9 cellular contexts compared by ENCODE assay signal in the genomic region with DNA sequence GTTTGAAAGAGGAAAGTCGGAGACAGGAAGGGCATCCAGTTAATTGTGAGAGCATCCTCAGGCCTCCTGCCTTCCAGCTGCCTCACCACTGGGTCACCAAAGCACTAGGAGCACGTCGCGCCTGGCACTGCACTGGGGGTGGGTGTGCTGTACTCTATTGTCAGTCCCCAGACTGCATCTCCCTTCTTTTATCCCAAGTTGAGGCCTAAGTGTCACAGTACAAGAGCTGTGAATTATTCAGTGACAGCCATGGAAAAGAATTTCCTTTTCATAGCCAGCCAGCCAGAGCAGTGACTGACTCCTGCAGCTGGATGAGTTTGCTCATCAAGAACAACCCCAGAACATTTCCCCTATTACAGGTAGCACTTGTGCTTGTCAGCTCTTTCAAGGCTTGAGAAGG.
DNase-seq lines count a peak whose midpoint lies in the region; ATAC-seq and TF ChIP-seq lines count a peak whose summit lies in the region.
"Had no signal": no experiment of that assay in that cellular context is flagged by ENCODE, and none has a peak within 500 bp of the region (broad histone marks: within the 10 kb centered on the region; RNA-seq: fewer than 3 reads in every experiment).

No MANE protein-coding gene starts in this region.

- H3K27me3 ChIP-seq in WERI-Rb-1 (ENCODE audit: insufficient read depth, low read depth, severe bottlenecking): no peaks in the 10 kb centered on the region

- H3K9me3 ChIP-seq in WERI-Rb-1 (ENCODE audit: severe bottlenecking): no peaks in the 10 kb centered on the region

- peak overlapping the region; percentile 66 for H3K27ac ChIP-seq in WERI-Rb-1

- ATAC-seq in HG02870 (IDR thresholded peaks at IDR 0.05; ENCODE audit: unreplicated experiment) (no peak), GM18505 (IDR thresholded peaks at IDR 0.05; ENCODE audit: unreplicated experiment) (no peak)

- DNase-seq in EH (ENCODE audit: low read depth): peak; percentile 70
- no peak for DNase-seq in WERI-Rb-1
- peak; percentile 55 for DNase-seq in fibroblast of mammary gland (ENCODE audit: low read depth)
- DNase-seq in posterior cingulate gyrus: peak in 6 of 10 donors; percentile 53 to 89 (median 66)
- no peak for DNase-seq in AG08396 (ENCODE audit: low spot score)
- no peak for DNase-seq in KG1 (lab: John Stamatoyannopoulos, UW)
- DNase-seq: activated effector memory CD4-positive, alpha-beta T cell treated with anti-CD3 and anti-CD28 coated beads, Interleukin-2, amount 50 U/mL, for 16 hours had no signal

- H3K4me3 ChIP-seq in WERI-Rb-1 (ENCODE audit: low read depth, low read length): no peak overlapping the region
- no peak overlapping the region for H3K4me3 ChIP-seq in fibroblast of mammary gland (ENCODE audit: control insufficient read depth, low read depth, low read length)

- intact Hi-C loops in posterior cingulate gyrus (cut with DNase I): no loop called here

- no peak for TF ChIP-seq POLR2A in GM18505 (IDR thresholded peaks at IDR 0.05; ENCODE audit: borderline replicate concordance, extremely low read depth, insufficient read depth, insufficient read length)

- peaks cover 94% of the 10 kb centered on the region for H3K36me3 ChIP-seq in WERI-Rb-1

- TF ChIP-seq CTCF in WERI-Rb-1 (IDR thresholded peaks at IDR 0.05; ENCODE audit: low read depth, low read length) (no peak), fibroblast of mammary gland (conservative IDR thresholded peaks at IDR 0.05; ENCODE audit: control insufficient read depth, insufficient read depth, low read depth, low read length) (no peak)

Comparison
In these comparisons a context has a peak if more than half of its experiments do, and no peak if none do; other contexts are left out.
1. DNase-seq: peak in EH (single experiment), fibroblast of mammary gland (single experiment) and posterior cingulate gyrus (6 of 10); none in WERI-Rb-1 (single experiment), AG08396 (single experiment) and KG1 (single experiment).